Comparison of ENCODE assay signal across 8 cellular contexts in the genomic region with DNA sequence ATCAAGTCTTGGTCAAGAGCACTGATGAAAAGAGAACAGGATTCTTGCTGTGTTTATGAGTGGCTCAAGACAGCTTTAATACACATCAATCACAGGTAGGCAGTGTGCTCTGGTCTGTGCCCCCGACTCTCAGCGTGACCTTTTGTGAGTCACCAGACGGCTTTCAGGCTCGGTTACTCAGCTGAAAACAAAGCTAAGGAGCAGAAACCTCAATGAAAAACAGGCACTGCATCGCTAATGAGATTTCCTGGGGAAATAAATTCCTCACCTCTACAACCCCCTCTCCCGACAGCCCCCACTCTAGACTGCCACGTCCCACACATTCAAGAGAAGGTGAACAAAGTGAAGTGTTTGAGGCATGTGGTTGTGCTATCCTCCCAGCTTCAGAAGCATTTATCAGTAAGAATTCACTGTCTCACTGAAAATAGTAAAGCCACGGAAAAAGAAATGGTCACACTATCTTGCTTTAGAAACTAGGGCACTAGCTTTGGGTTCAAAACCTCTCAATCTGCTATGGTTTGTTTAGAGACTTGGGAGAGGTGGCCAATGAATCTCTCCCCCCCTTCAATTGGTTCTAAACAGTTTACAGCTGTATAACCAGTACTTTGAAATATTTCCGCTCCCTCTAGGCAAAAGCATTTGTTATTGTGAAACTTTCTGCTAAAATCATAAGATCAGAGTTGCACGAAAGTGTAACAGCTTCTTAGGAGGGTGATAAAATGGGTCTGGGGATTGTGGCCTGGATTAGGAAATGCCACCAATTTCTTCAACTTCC.
DNase-seq lines count a peak whose midpoint lies in the region; ATAC-seq and TF ChIP-seq lines count a peak whose summit lies in the region.

No MANE protein-coding gene starts in this region.

- TF ChIP-seq CTCF in Calu3 (IDR thresholded peaks at IDR 0.05; ENCODE audit: unreplicated experiment): no peak
- TF ChIP-seq CTCF in chondrocyte (IDR thresholded peaks at IDR 0.05): no peak

- no peak overlapping the region for H4K8ac ChIP-seq in mesendoderm (ENCODE audit: low read depth, low read length)

- H4K5ac ChIP-seq in mesendoderm (ENCODE audit: low read length): no peak overlapping the region

- H3K4me1 Mint-ChIP-seq in Calu3 (ENCODE audit: low read depth, unreplicated experiment) (no peaks in the 10 kb centered on the region), chondrocyte (ENCODE audit: low read depth) (peaks cover 20% of the 10 kb centered on the region)

- H3K27ac Mint-ChIP-seq in Calu3 (ENCODE audit: unreplicated experiment) (no peak overlapping the region), chondrocyte (ENCODE audit: unreplicated experiment) (peak overlapping the region; percentile 53)

- no peaks in the 10 kb centered on the region for H3K27me3 ChIP-seq in mesendoderm (ENCODE audit: insufficient read depth, low read length, poor library complexity)

- peaks cover 3% of the 10 kb centered on the region for H3K9me3 Mint-ChIP-seq in Calu3 (ENCODE audit: low read depth, unreplicated experiment)
- peaks cover 6% of the 10 kb centered on the region for H3K9me3 Mint-ChIP-seq in chondrocyte (ENCODE audit: low read depth)

- peak overlapping the region; percentile 48 for H2BK5ac ChIP-seq in mesendoderm (ENCODE audit: low read length)

- H3K4me3 Mint-ChIP-seq in Calu3 (ENCODE audit: low read depth, unreplicated experiment) (no peak overlapping the region), chondrocyte (ENCODE audit: unreplicated experiment) (no peak overlapping the region)

- no peaks in the 10 kb centered on the region for H3K79me2 ChIP-seq in mesendoderm (ENCODE audit: control insufficient read depth, insufficient read depth, low read length)

- CTCF ChIA-PET in Calu3 (lab: Charles Lee): interaction anchor here (0.8 to 2.1 kb wide), 2 partner anchors 9 to 102 kb away, joined by 3 to 6 read pairs; no protein-coding TSS in a partner anchor

- H3K79me1 ChIP-seq in mesendoderm (ENCODE audit: low read length): no peaks in the 10 kb centered on the region

- H3K36me3 Mint-ChIP-seq in Calu3 (ENCODE audit: insufficient read depth, unreplicated experiment): no peaks in the 10 kb centered on the region
- H3K36me3 Mint-ChIP-seq in chondrocyte (ENCODE audit: low read depth): peaks cover 2% of the 10 kb centered on the region

- peak overlapping the region; percentile 94 for H3K18ac ChIP-seq in mesendoderm (ENCODE audit: low read length)

- no peak overlapping the region for H3K23ac ChIP-seq in mesendoderm (ENCODE audit: low read length)

- H3K9ac ChIP-seq in mesendoderm (ENCODE audit: low read length): no peak overlapping the region

- H3K56ac ChIP-seq in mesendoderm (ENCODE audit: low read length): peak overlapping the region; percentile 61

- H3K27ac ChIP-seq in mesendoderm (ENCODE audit: low read depth, low read length): peak overlapping the region; percentile 85

- peak overlapping the region; percentile 98 for H2BK120ac ChIP-seq in mesendoderm (ENCODE audit: low read depth, low read length)

- H3K27me3 Mint-ChIP-seq in Calu3 (ENCODE audit: unreplicated experiment): no peaks in the 10 kb centered on the region
- no peaks in the 10 kb centered on the region for H3K27me3 Mint-ChIP-seq in chondrocyte (ENCODE audit: low read depth)

- H3K4me1 ChIP-seq in mesendoderm (ENCODE audit: control insufficient read depth, low read depth, low read length): peaks cover 19% of the 10 kb centered on the region

- no CpG with 5 or more reads among the region's 10 CpGs for WGBS in mesendoderm (ENCODE audit: extremely low coverage, insufficient coverage, low lambda C conversion rate)

- H3K4ac ChIP-seq in mesendoderm (ENCODE audit: low read depth, low read length): peak overlapping the region; percentile 98

- DNase-seq in Calu3 (peak; percentile 37), NCI-H146 (lab: John Stamatoyannopoulos, UW) (peak; percentile 52), chondrocyte (ENCODE audit: low spot score) (no peak), mesendoderm (peak; percentile 95), NCI-H446 (lab: John Stamatoyannopoulos, UW) (no peak), T1000 (lab: John Stamatoyannopoulos, UW) (no peak)

- ATAC-seq in GM21786 (IDR thresholded peaks at IDR 0.05; ENCODE audit: unreplicated experiment): no peak
- ATAC-seq in GM18520 (IDR thresholded peaks at IDR 0.05; ENCODE audit: unreplicated experiment): no peak

- H3K36me3 ChIP-seq in mesendoderm (ENCODE audit: control insufficient read depth, insufficient read depth, low read length): no peaks in the 10 kb centered on the region

- H2BK15ac ChIP-seq in mesendoderm (replicated peaks; ENCODE audit: low read depth): peak overlapping the region; percentile 67

- no peak overlapping the region for H3K4me3 ChIP-seq in mesendoderm (ENCODE audit: low read length)

- H3K4me2 ChIP-seq in mesendoderm (ENCODE audit: low read length): no peak overlapping the region

- BruUV-seq in Calu3 (replicated peaks; lab: Mats Ljungman, UMichigan): no TSS peak

- H2AK5ac ChIP-seq in mesendoderm (ENCODE audit: low read length): no peak overlapping the region

- intact Hi-C loops in Calu3 (cut with micrococcal nuclease; ENCODE audit: unreplicated experiment): no loop called here

Comparison
In these comparisons a context has a peak if more than half of its experiments do, and no peak if none do; other contexts are left out.
1. DNase-seq: peak in Calu3 (single experiment), NCI-H146 (single experiment) and mesendoderm (single experiment); none in chondrocyte (single experiment), NCI-H446 (0 of 2) and T1000 (single experiment).